Comparison of ENCODE assay signal across 18 cellular contexts in the genomic region with DNA sequence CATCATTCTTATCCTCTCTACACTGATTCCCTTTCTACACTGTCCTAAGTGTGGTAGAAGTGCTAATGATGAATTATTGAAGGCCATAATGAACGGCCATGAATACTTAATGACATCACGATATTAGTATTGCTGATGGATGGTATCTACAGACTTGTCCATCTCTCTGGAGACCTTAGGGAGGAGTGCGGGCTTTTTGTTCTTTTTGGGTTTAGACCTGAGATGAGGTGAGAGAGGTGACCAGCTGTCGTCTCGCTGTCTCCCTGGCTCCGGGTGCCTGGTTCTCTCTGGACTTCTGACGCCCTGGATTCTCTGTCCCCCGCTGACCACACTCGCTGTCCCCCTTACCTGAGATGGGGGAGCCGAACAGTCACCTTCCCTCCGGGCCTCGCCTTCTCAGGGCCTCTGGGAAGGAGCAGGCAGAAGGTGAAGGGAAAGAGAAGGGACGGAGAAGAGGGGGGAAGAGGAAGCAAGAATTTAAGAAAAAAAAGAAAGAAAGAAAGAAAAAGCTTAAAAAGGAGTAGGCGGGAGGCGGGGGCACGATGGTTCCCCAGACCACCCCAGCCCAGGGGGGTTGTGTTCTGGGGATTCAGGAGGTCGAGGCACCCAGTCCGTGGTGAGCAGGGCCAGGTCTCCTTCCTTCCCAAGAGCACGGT. TPM values are rescaled to one million over a fixed set of nuclear protein-coding genes. Genes with fewer than 3 reads are reported as not detected.
DNase-seq lines count a peak whose midpoint lies in the region; ATAC-seq and TF ChIP-seq lines count a peak whose summit lies in the region.
"Had no signal": no experiment of that assay in that cellular context is flagged by ENCODE, and none has a peak within 500 bp of the region (broad histone marks: within the 10 kb centered on the region; RNA-seq: fewer than 3 reads in every experiment).

No MANE protein-coding gene starts in this region.

- H3K9me2 ChIP-seq in GM23338 (ENCODE audit: insufficient read depth): no peaks in the 10 kb centered on the region

- POLR2A ChIA-PET in RWPE1 (lab: Yijun Ruan, JAX; ENCODE audit: low non-redundant PET): no interaction called here

- no peaks in the 10 kb centered on the region for H4K20me1 ChIP-seq in GM23338 (replicated peaks; ENCODE audit: insufficient read depth)

- intact Hi-C loops in psoas muscle (cut with DNase I): no loop called here

- WGBS in psoas muscle, 3 donors: 83 to 84% (median 84%) methylated on average over 18 to 19 of the region's 19 CpGs

- ATAC-seq in psoas muscle: no peak
- ATAC-seq in GM23338: no peak
- ATAC-seq in HG02642 (IDR thresholded peaks at IDR 0.05; ENCODE audit: poor library complexity, unreplicated experiment): no peak
- no peak for ATAC-seq in stimulated activated naive B cell treated with anti-CD40 and anti-IgM and Interleukin-4, amounts not matched to agents 10 μg/mL and 1 μg/mL and 100 μg/mL, for 72 hours (replicated peaks)
- ATAC-seq: HCT116, sciatic nerve had no signal

- no peak overlapping the region for H3K4me2 ChIP-seq in GM23338

- no peak overlapping the region for H3K4me3 Mint-ChIP-seq in GM23338
- no peak overlapping the region for H3K4me3 Mint-ChIP-seq in stimulated activated naive B cell treated with anti-CD40 and anti-IgM and Interleukin-4, amounts not matched to agents 10 μg/mL and 1 μg/mL and 100 μg/mL, for 72 hours

- H3K9me3 Mint-ChIP-seq in GM23338: no peaks in the 10 kb centered on the region
- no peaks in the 10 kb centered on the region for H3K9me3 Mint-ChIP-seq in stimulated activated naive B cell treated with anti-CD40 and anti-IgM and Interleukin-4, amounts not matched to agents 10 μg/mL and 1 μg/mL and 100 μg/mL, for 72 hours
- H3K9me3 Mint-ChIP-seq: stimulated activated naive CD8-positive, alpha-beta T cell treated with anti-CD3 and anti-CD28 coated beads, Interleukin-15, Interleukin-2, amounts not matched to agents 100 ng/mL and 50 ng/mL, for 24 hours had no signal

- no peaks in the 10 kb centered on the region for H3K27me3 ChIP-seq in psoas muscle (ENCODE audit: insufficient read depth in 3 of 3, low read length in 2 of 3)
- H3K27me3 ChIP-seq in GM23338 (ENCODE audit: insufficient read depth): no peaks in the 10 kb centered on the region
- no peaks in the 10 kb centered on the region for H3K27me3 ChIP-seq in WERI-Rb-1 (ENCODE audit: insufficient read depth, low read depth, severe bottlenecking)
- H3K27me3 ChIP-seq: dorsolateral prefrontal cortex had no signal

- peaks cover 11% of the 10 kb centered on the region for H3K4me1 ChIP-seq in psoas muscle
- H3K4me1 ChIP-seq in GM23338 (ENCODE audit: insufficient read depth): peaks cover 33% of the 10 kb centered on the region

- peaks cover 23% of the 10 kb centered on the region for H3K27me3 Mint-ChIP-seq in GM23338 (ENCODE audit: insufficient read depth, low read depth, poor library complexity)
- no peaks in the 10 kb centered on the region for H3K27me3 Mint-ChIP-seq in stimulated activated naive B cell treated with anti-CD40 and anti-IgM and Interleukin-4, amounts not matched to agents 10 μg/mL and 1 μg/mL and 100 μg/mL, for 72 hours
- H3K27me3 Mint-ChIP-seq: stimulated activated naive CD8-positive, alpha-beta T cell treated with anti-CD3 and anti-CD28 coated beads, Interleukin-15, Interleukin-2, amounts not matched to agents 100 ng/mL and 50 ng/mL, for 24 hours had no signal

- H3K9me3 ChIP-seq in psoas muscle (no peaks in the 10 kb centered on the region), WERI-Rb-1 (ENCODE audit: severe bottlenecking) (no peaks in the 10 kb centered on the region)

- peaks cover 41% of the 10 kb centered on the region for H3K4me1 Mint-ChIP-seq in GM23338
- H3K4me1 Mint-ChIP-seq in stimulated activated naive B cell treated with anti-CD40 and anti-IgM and Interleukin-4, amounts not matched to agents 10 μg/mL and 1 μg/mL and 100 μg/mL, for 72 hours: peaks cover 42 to 49% of the 10 kb centered on the region in 2 donors

- H3K79me2 ChIP-seq in GM23338 (replicated peaks; ENCODE audit: insufficient read depth): no peaks in the 10 kb centered on the region

- peak; percentile 25 for DNase-seq in Daoy (ENCODE audit: low read depth)
- no peak for DNase-seq in RWPE1 (ENCODE audit: low spot score)
- peak; percentile 69 for DNase-seq in fibroblast of villous mesenchyme (ENCODE audit: low read depth)
- peak; percentile 6 to 48 for DNase-seq in psoas muscle
- DNase-seq in GM23338 (ENCODE audit: low spot score): no peak
- no peak for DNase-seq in WERI-Rb-1
- DNase-seq in stimulated activated naive B cell treated with anti-CD40 and anti-IgM and Interleukin-4, amounts not matched to agents 10 μg/mL and 1 μg/mL and 100 μg/mL, for 72 hours: no peak
- DNase-seq: activated CD4-positive, CD25-positive, alpha-beta regulatory T cell; activated T-cell treated with anti-CD3 and anti-CD28 coated beads, Interleukin-2, amount 50 U/mL, for 1 hour; amygdala; dorsolateral prefrontal cortex; foreskin melanocyte; islet precursor cell; MM.1S had no signal

- H3K27ac ChIP-seq in RWPE1 (peak overlapping the region; percentile 26), psoas muscle (no peak overlapping the region), GM23338 (ENCODE audit: low read depth) (no peak overlapping the region), WERI-Rb-1 (no peak overlapping the region)

- H3K36me3 ChIP-seq in psoas muscle (ENCODE audit: insufficient read depth in 1 of 2, low read depth in 1 of 2): peaks cover 0 to under 1% of the 10 kb centered on the region in 2 donors
- H3K36me3 ChIP-seq in GM23338 (ENCODE audit: insufficient read depth): no peaks in the 10 kb centered on the region
- H3K36me3 ChIP-seq in WERI-Rb-1: peaks cover 20% of the 10 kb centered on the region

- H3K36me3 Mint-ChIP-seq in GM23338 (ENCODE audit: low read depth): peaks cover 18% of the 10 kb centered on the region
- no peaks in the 10 kb centered on the region for H3K36me3 Mint-ChIP-seq in stimulated activated naive B cell treated with anti-CD40 and anti-IgM and Interleukin-4, amounts not matched to agents 10 μg/mL and 1 μg/mL and 100 μg/mL, for 72 hours

- H3K27ac Mint-ChIP-seq in GM23338: no peak overlapping the region
- H3K27ac Mint-ChIP-seq in stimulated activated naive B cell treated with anti-CD40 and anti-IgM and Interleukin-4, amounts not matched to agents 10 μg/mL and 1 μg/mL and 100 μg/mL, for 72 hours: no peak overlapping the region

- no peak overlapping the region for H2AFZ ChIP-seq in GM23338

- 0 out of 2 replicates have a peak, but pooled peaks cover 5% of the 10 kb centered on the region for H3F3A ChIP-seq in GM23338 (replicated peaks; ENCODE audit: low read depth)

- no peak overlapping the region for H3K4me3 ChIP-seq in fibroblast of villous mesenchyme (ENCODE audit: low read depth, low read length)
- no peak overlapping the region for H3K4me3 ChIP-seq in psoas muscle
- no peak overlapping the region for H3K4me3 ChIP-seq in GM23338
- no peak overlapping the region for H3K4me3 ChIP-seq in WERI-Rb-1 (ENCODE audit: low read depth, low read length)
- H3K4me3 ChIP-seq: dorsolateral prefrontal cortex had no signal

- TF ChIP-seq CTCF in RWPE1 (conservative IDR thresholded peaks at IDR 0.05; ENCODE audit: low read depth) (no peak), fibroblast of villous mesenchyme (IDR thresholded peaks at IDR 0.05; ENCODE audit: insufficient read depth, low read depth, low read length) (no peak), psoas muscle (IDR thresholded peaks at IDR 0.05) (no peak), GM23338 (conservative IDR thresholded peaks at IDR 0.05; ENCODE audit: low read depth in 2 of 2) (no peak), WERI-Rb-1 (IDR thresholded peaks at IDR 0.05; ENCODE audit: low read depth, low read length) (no peak)

- CTCF ChIA-PET in RWPE1 (lab: Yijun Ruan, JAX): no interaction called here

TF ChIP-seq in GM23338, 12 proteins besides CTCF, POLR2A, EP300 and RAD21 (continues in another document):
- TF ChIP-seq JUNB (IDR thresholded peaks at IDR 0.05; ENCODE audit: unreplicated experiment) (no peak), ZNF331 (CRISPR knock-in tag; IDR thresholded peaks at IDR 0.05; ENCODE audit: low read depth) (no peak), EZH2 (IDR thresholded peaks at IDR 0.05; ENCODE audit: low read depth, unreplicated experiment) (no peak)

RNA-seq across cellular contexts. Expression of gene SGCA, which starts 17.1 kb away (rescaled TPM):
- 0.51 and 1.3 TPM in 2 replicates for total RNA-seq in Daoy (2014; rRNA removed; shearing (Covaris generic))
- total RNA-seq in fibroblast of villous mesenchyme: 0.32 TPM in 1 of 2 replicates, not detected in the other
- 100 to 1,000 TPM; 245 to 291 (median 266) TPM for total RNA-seq in psoas muscle
- 100 to 1,000 TPM; 120 to 254 (median 151) TPM for polyA plus RNA-seq in psoas muscle
- not detected in 2 replicates for total RNA-seq in GM23338 (2014; rRNA removed; shearing (Covaris generic))
- polyA plus RNA-seq in GM23338 (2016; fragmentation: Nextera tagmentation; extraction: Ambion mirVana): 0.19 TPM in 1 of 2 replicates, not detected in the other

RNA-seq across cellular contexts. Expression of gene COL1A1, which starts 18.5 kb away (rescaled TPM):
- total RNA-seq in Daoy (2014; rRNA removed; shearing (Covaris generic)): 288 and 336 TPM in 2 replicates
- total RNA-seq in fibroblast of villous mesenchyme (2,749 and 5,894 TPM in 2 replicates), psoas muscle (10 to 100 TPM; 10.2 to 46.6 (median 18.7) TPM)
- polyA plus RNA-seq in psoas muscle (1 to 10 TPM; 2.3 to 5.4 (median 3.3) TPM), GM23338 (2016; fragmentation: Nextera tagmentation; extraction: Ambion mirVana) (21.2 and 22.4 TPM in 2 replicates)
- total RNA-seq in GM23338 (2014; rRNA removed; shearing (Covaris generic)): 27.9 and 34.3 TPM in 2 replicates

RNA-seq across cellular contexts. Expression of gene PPP1R9B, which starts 32.4 kb away (rescaled TPM):
- total RNA-seq in Daoy (2014; rRNA removed; shearing (Covaris generic)): 28.8 and 36.3 TPM in 2 replicates
- total RNA-seq in fibroblast of villous mesenchyme: 38.7 and 47.1 TPM in 2 replicates
- total RNA-seq in psoas muscle: 10 to 100 TPM; 15.1 to 26.5 (median 18.4) TPM
- 10 to 100 TPM in 2 of 3 donors, 1 to 10 TPM in 1; 7.0 to 11.3 (median 11.0) TPM for polyA plus RNA-seq in psoas muscle
- total RNA-seq in GM23338 (2014; rRNA removed; shearing (Covaris generic)): 10.1 and 10.5 TPM in 2 replicates
- 1.9 and 2.1 TPM in 2 replicates for polyA plus RNA-seq in GM23338 (2016; fragmentation: Nextera tagmentation; extraction: Ambion mirVana)

RNA-seq across cellular contexts. Expression of gene SAMD14, which starts 53.0 kb away (rescaled TPM):
- total RNA-seq in Daoy (2014; rRNA removed; shearing (Covaris generic)): 1.7 and 2.6 TPM in 2 replicates
- total RNA-seq in fibroblast of villous mesenchyme (4.7 and 5.8 TPM in 2 replicates), psoas muscle (1 to 10 TPM in 3 of 4 donors, under 1 TPM in 1; 0.55 to 2.7 (median 1.3) TPM)
- polyA plus RNA-seq in psoas muscle (1 to 10 TPM in 1 of 3 donors, under 1 TPM in 2; 0.64 to 1.3 (median 0.98) TPM), GM23338 (2016; fragmentation: Nextera tagmentation; extraction: Ambion mirVana) (0.70 and 0.97 TPM in 2 replicates)
- 1.3 and 4.7 TPM in 2 replicates for total RNA-seq in GM23338 (2014; rRNA removed; shearing (Covaris generic))

Comparison
In these comparisons a context has a peak if more than half of its experiments do, and no peak if none do; other contexts are left out.
1. DNase-seq: peak in Daoy (single experiment), fibroblast of villous mesenchyme (single experiment) and psoas muscle (2 of 2); none in RWPE1 (single experiment), GM23338 (single experiment), WERI-Rb-1 (single experiment) and stimulated activated naive B cell treated with anti-CD40 and anti-IgM and Interleukin-4, amounts not matched to agents 10 μg/mL and 1 μg/mL and 100 μg/mL, for 72 hours (single experiment).
2. RNA of gene SGCA, which starts 17.1 kb away (total RNA-seq): 245 to 291 TPM in psoas muscle; 0.51 to 1.3 TPM in Daoy, 0.32 TPM in fibroblast of villous mesenchyme and not detected in GM23338; every median in the first group is over 100 times any median in the second.